Comparison of ENCODE assay signal across 2 cellular contexts in the genomic region with DNA sequence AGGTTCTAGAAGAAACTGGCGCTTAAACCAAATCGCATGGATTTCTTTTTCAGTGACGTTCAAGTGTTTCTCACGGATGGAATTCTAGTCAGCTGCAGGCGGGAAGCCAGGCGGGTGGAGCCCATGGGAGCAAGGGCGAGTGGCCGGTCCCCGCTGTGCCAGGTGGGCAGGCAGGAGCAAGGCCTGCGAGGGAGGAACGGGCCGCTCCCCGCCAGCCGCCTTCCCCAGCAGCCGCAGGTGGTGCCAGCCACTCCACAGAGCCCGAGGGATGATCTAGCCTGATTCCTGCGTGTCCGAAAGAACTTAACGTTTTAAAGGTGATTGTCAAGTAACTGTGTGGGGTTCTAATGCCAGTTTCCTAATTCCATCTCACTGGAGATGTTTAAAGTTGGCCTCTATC.
TF ChIP-seq lines count a peak whose summit lies in the region.

No MANE protein-coding gene starts in this region.

TF ChIP-seq in GM23338, 12 proteins besides CTCF, POLR2A, EP300 and RAD21 (continues in another document):
- TF ChIP-seq, protein P1, sequence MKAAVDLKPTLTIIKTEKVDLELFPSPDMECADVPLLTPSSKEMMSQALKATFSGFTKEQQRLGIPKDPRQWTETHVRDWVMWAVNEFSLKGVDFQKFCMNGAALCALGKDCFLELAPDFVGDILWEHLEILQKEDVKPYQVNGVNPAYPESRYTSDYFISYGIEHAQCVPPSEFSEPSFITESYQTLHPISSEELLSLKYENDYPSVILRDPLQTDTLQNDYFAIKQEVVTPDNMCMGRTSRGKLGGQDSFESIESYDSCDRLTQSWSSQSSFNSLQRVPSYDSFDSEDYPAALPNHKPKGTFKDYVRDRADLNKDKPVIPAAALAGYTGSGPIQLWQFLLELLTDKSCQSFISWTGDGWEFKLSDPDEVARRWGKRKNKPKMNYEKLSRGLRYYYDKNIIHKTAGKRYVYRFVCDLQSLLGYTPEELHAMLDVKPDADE (IDR thresholded peaks at IDR 0.05) = no peak
- no peak for TF ChIP-seq STAT1 (IDR thresholded peaks at IDR 0.05; ENCODE audit: unreplicated experiment)
- TF ChIP-seq JUNB (IDR thresholded peaks at IDR 0.05; ENCODE audit: unreplicated experiment) = no peak
- TF ChIP-seq CREB1 (CRISPR knock-in tag; IDR thresholded peaks at IDR 0.05; ENCODE audit: low read depth) = no peak
- TF ChIP-seq, protein P2, sequence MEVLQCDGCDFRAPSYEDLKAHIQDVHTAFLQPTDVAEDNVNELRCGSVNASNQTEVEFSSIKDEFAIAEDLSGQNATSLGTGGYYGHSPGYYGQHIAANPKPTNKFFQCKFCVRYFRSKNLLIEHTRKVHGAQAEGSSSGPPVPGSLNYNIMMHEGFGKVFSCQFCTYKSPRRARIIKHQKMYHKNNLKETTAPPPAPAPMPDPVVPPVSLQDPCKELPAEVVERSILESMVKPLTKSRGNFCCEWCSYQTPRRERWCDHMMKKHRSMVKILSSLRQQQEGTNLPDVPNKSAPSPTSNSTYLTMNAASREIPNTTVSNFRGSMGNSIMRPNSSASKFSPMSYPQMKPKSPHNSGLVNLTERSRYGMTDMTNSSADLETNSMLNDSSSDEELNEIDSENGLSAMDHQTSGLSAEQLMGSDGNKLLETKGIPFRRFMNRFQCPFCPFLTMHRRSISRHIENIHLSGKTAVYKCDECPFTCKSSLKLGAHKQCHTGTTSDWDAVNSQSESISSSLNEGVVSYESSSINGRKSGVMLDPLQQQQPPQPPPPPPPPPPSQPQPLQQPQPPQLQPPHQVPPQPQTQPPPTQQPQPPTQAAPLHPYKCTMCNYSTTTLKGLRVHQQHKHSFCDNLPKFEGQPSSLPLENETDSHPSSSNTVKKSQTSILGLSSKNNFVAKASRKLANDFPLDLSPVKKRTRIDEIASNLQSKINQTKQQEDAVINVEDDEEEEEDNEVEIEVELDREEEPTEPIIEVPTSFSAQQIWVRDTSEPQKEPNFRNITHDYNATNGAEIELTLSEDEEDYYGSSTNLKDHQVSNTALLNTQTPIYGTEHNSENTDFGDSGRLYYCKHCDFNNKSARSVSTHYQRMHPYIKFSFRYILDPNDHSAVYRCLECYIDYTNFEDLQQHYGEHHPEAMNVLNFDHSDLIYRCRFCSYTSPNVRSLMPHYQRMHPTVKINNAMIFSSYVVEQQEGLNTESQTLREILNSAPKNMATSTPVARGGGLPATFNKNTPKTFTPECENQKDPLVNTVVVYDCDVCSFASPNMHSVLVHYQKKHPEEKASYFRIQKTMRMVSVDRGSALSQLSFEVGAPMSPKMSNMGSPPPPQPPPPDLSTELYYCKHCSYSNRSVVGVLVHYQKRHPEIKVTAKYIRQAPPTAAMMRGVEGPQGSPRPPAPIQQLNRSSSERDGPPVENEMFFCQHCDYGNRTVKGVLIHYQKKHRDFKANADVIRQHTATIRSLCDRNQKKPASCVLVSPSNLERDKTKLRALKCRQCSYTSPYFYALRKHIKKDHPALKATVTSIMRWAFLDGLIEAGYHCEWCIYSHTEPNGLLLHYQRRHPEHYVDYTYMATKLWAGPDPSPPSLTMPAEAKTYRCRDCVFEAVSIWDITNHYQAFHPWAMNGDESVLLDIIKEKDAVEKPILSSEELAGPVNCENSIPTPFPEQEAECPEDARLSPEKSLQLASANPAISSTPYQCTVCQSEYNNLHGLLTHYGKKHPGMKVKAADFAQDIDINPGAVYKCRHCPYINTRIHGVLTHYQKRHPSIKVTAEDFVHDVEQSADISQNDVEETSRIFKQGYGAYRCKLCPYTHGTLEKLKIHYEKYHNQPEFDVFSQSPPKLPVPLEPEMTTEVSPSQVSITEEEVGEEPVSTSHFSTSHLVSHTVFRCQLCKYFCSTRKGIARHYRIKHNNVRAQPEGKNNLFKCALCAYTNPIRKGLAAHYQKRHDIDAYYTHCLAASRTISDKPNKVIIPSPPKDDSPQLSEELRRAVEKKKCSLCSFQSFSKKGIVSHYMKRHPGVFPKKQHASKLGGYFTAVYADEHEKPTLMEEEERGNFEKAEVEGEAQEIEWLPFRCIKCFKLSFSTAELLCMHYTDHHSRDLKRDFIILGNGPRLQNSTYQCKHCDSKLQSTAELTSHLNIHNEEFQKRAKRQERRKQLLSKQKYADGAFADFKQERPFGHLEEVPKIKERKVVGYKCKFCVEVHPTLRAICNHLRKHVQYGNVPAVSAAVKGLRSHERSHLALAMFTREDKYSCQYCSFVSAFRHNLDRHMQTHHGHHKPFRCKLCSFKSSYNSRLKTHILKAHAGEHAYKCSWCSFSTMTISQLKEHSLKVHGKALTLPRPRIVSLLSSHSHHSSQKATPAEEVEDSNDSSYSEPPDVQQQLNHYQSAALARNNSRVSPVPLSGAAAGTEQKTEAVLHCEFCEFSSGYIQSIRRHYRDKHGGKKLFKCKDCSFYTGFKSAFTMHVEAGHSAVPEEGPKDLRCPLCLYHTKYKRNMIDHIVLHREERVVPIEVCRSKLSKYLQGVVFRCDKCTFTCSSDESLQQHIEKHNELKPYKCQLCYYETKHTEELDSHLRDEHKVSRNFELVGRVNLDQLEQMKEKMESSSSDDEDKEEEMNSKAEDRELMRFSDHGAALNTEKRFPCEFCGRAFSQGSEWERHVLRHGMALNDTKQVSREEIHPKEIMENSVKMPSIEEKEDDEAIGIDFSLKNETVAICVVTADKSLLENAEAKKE (CRISPR knock-in tag; IDR thresholded peaks at IDR 0.05) = no peak
- TF ChIP-seq NANOG (IDR thresholded peaks at IDR 0.05; ENCODE audit: borderline replicate concordance) = no peak
- no peak for TF ChIP-seq POLR2AphosphoS5 (IDR thresholded peaks at IDR 0.05; ENCODE audit: low read depth)
- no peak for TF ChIP-seq ZNF331 (CRISPR knock-in tag; IDR thresholded peaks at IDR 0.05; ENCODE audit: low read depth)
- TF ChIP-seq EZH2phosphoT487 (IDR thresholded peaks at IDR 0.05; ENCODE audit: unreplicated experiment) = no peak
- TF ChIP-seq, protein P3, sequence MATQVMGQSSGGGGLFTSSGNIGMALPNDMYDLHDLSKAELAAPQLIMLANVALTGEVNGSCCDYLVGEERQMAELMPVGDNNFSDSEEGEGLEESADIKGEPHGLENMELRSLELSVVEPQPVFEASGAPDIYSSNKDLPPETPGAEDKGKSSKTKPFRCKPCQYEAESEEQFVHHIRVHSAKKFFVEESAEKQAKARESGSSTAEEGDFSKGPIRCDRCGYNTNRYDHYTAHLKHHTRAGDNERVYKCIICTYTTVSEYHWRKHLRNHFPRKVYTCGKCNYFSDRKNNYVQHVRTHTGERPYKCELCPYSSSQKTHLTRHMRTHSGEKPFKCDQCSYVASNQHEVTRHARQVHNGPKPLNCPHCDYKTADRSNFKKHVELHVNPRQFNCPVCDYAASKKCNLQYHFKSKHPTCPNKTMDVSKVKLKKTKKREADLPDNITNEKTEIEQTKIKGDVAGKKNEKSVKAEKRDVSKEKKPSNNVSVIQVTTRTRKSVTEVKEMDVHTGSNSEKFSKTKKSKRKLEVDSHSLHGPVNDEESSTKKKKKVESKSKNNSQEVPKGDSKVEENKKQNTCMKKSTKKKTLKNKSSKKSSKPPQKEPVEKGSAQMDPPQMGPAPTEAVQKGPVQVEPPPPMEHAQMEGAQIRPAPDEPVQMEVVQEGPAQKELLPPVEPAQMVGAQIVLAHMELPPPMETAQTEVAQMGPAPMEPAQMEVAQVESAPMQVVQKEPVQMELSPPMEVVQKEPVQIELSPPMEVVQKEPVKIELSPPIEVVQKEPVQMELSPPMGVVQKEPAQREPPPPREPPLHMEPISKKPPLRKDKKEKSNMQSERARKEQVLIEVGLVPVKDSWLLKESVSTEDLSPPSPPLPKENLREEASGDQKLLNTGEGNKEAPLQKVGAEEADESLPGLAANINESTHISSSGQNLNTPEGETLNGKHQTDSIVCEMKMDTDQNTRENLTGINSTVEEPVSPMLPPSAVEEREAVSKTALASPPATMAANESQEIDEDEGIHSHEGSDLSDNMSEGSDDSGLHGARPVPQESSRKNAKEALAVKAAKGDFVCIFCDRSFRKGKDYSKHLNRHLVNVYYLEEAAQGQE (IDR thresholded peaks at IDR 0.05; ENCODE audit: unreplicated experiment) = no peak

TF ChIP-seq in endothelial cell of umbilical vein, 7 proteins besides CTCF, POLR2A, EP300 and RAD21 (continued from another document):
- TF ChIP-seq EZH2 (IDR thresholded peaks at IDR 0.05; ENCODE audit: borderline replicate concordance, low read depth, low read length, severe bottlenecking) (no peak), GATA2 (IDR thresholded peaks at IDR 0.05; ENCODE audit: insufficient read depth, insufficient read length, low read depth, low read length) (no peak)
- TF ChIP-seq, protein P4, sequence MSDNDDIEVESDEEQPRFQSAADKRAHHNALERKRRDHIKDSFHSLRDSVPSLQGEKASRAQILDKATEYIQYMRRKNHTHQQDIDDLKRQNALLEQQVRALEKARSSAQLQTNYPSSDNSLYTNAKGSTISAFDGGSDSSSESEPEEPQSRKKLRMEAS (IDR thresholded peaks at IDR 0.05; ENCODE audit: insufficient read depth, insufficient read length) = no peak
